ENCODE assay signal across 11 cellular contexts in genomic region chr7:92830532-92831110, GRCh38. TPM values are rescaled to one million over a fixed set of nuclear protein-coding genes. Genes with fewer than 3 reads are reported as not detected.
A peak's percentile ranks its signal among the peaks of the same experiment; 100 is the strongest.
DNase-seq lines count a peak whose midpoint lies in the region; ATAC-seq and TF ChIP-seq lines count a peak whose summit lies in the region.
"Had no signal": no experiment of that assay in that cellular context is flagged by ENCODE, and none has a peak within 500 bp of the region (broad histone marks: within the 10 kb centered on the region; RNA-seq: fewer than 3 reads in every experiment).

No MANE protein-coding gene starts in this region.

- H3K4me3 Mint-ChIP-seq in WTC11 = peak overlapping the region; percentile 94
- H3K4me3 Mint-ChIP-seq: dendritic cell treated with granulocyte-macrophage colony-stimulating factor and Interleukin-4, amounts not matched to agents 40 ng/mL and 50 ng/mL, for 4 days; stimulated activated memory B cell treated with anti-CD40 and anti-IgM and Interleukin-4, amounts not matched to agents 10 μg/mL and 1 μg/mL and 100 μg/mL, for 72 hours had no signal

- peak; percentile 65 for DNase-seq in CD1c-positive myeloid dendritic cell (ENCODE audit: extremely low spot score)
- no peak for DNase-seq in HFF-Myc (ENCODE audit: extremely low read depth, low read depth)
- DNase-seq in WTC11 (ENCODE audit: low spot score) = no peak
- DNase-seq in anterior cingulate cortex (lab: John Stamatoyannopoulos, UW) = no peak
- DNase-seq: T1000 had no signal

- no peaks in the 10 kb centered on the region for H3K9me3 Mint-ChIP-seq in WTC11
- H3K9me3 Mint-ChIP-seq: dendritic cell treated with granulocyte-macrophage colony-stimulating factor and Interleukin-4, amounts not matched to agents 40 ng/mL and 50 ng/mL, for 4 days; stimulated activated memory B cell treated with anti-CD40 and anti-IgM and Interleukin-4, amounts not matched to agents 10 μg/mL and 1 μg/mL and 100 μg/mL, for 72 hours had no signal

- TF ChIP-seq CTCF in HFF-Myc (IDR thresholded peaks at IDR 0.05; ENCODE audit: low read depth, low read length, missing control alignments) = no peak
- TF ChIP-seq CTCF in WTC11 (IDR thresholded peaks at IDR 0.05) = no peak

- POLR2A ChIA-PET in WTC11 (lab: Charles Lee) = interaction anchor here (0.6 kb wide), 1 partner anchor 240 kb away, joined by 5 read pairs; the partner anchor contains the start of gene FAM133B

- no peak overlapping the region for H3K9ac ChIP-seq in iPS-18a (ENCODE audit: low read length)

- H3K36me3 ChIP-seq in iPS-18a (ENCODE audit: control insufficient read depth, low read depth, low read length) = no peaks in the 10 kb centered on the region

- no peaks in the 10 kb centered on the region for H3K36me3 Mint-ChIP-seq in WTC11
- H3K36me3 Mint-ChIP-seq: stimulated activated memory B cell treated with anti-CD40 and anti-IgM and Interleukin-4, amounts not matched to agents 10 μg/mL and 1 μg/mL and 100 μg/mL, for 72 hours had no signal

- peaks cover 7% of the 10 kb centered on the region; the same call in 1 of the 2 replicates for H3K27me3 Mint-ChIP-seq in WTC11 (ENCODE audit: low read depth)
- H3K27me3 Mint-ChIP-seq: dendritic cell treated with granulocyte-macrophage colony-stimulating factor and Interleukin-4, amounts not matched to agents 40 ng/mL and 50 ng/mL, for 4 days; stimulated activated memory B cell treated with anti-CD40 and anti-IgM and Interleukin-4, amounts not matched to agents 10 μg/mL and 1 μg/mL and 100 μg/mL, for 72 hours had no signal

- no peak overlapping the region for H3K27ac ChIP-seq in iPS-18a (ENCODE audit: low read length)

- CTCF ChIA-PET in WTC11 (lab: Charles Lee) = interaction anchor here (0.6 kb wide), 1 partner anchor 107 kb away, joined by 3 read pairs; no protein-coding TSS in a partner anchor

- ATAC-seq in WTC11 (no peak), HG03139 (IDR thresholded peaks at IDR 0.05; ENCODE audit: unreplicated experiment) (no peak), HG03520 (IDR thresholded peaks at IDR 0.05; ENCODE audit: unreplicated experiment) (no peak), HG03571 (IDR thresholded peaks at IDR 0.05; ENCODE audit: unreplicated experiment) (no peak)
- ATAC-seq: stimulated activated memory B cell treated with anti-CD40 and anti-IgM and Interleukin-4, amounts not matched to agents 10 μg/mL and 1 μg/mL and 100 μg/mL, for 72 hours had no signal

- peaks cover 27% of the 10 kb centered on the region for H3K4me1 ChIP-seq in iPS-18a (ENCODE audit: control insufficient read depth, low read depth, low read length)

- H3K9me3 ChIP-seq in iPS-18a (ENCODE audit: control insufficient read depth, low read depth, low read length) = no peaks in the 10 kb centered on the region

- peak overlapping the region; percentile 15 for H3K27ac Mint-ChIP-seq in WTC11
- H3K27ac Mint-ChIP-seq: dendritic cell treated with granulocyte-macrophage colony-stimulating factor and Interleukin-4, amounts not matched to agents 40 ng/mL and 50 ng/mL, for 4 days; stimulated activated memory B cell treated with anti-CD40 and anti-IgM and Interleukin-4, amounts not matched to agents 10 μg/mL and 1 μg/mL and 100 μg/mL, for 72 hours had no signal

- peaks cover 9% of the 10 kb centered on the region for H3K27me3 ChIP-seq in iPS-18a (ENCODE audit: control insufficient read depth, insufficient read depth, low read length)

- H3K4me1 Mint-ChIP-seq in WTC11 = peaks cover 54% of the 10 kb centered on the region

- H3K4me3 ChIP-seq in HFF-Myc (replicated peaks; ENCODE audit: low read depth, low read length) (peak overlapping the region; percentile 79), iPS-18a (ENCODE audit: low read length) (peak overlapping the region; percentile 79)

TF ChIP-seq in WTC11, 78 proteins besides CTCF, POLR2A, EP300 and RAD21:
- TF ChIP-seq TEAD1 (CRISPR knock-in tag; IDR thresholded peaks at IDR 0.05) = no peak

RNA-seq across cellular contexts. Expression of gene CDK6, which starts 5.8 kb away (rescaled TPM):
- 43.9 to 47.2 TPM (median 44.4 TPM) in 3 replicates for total RNA-seq in WTC11 (2021)
